Comparison of ENCODE assay signal across 8 cellular contexts in the genomic region with DNA sequence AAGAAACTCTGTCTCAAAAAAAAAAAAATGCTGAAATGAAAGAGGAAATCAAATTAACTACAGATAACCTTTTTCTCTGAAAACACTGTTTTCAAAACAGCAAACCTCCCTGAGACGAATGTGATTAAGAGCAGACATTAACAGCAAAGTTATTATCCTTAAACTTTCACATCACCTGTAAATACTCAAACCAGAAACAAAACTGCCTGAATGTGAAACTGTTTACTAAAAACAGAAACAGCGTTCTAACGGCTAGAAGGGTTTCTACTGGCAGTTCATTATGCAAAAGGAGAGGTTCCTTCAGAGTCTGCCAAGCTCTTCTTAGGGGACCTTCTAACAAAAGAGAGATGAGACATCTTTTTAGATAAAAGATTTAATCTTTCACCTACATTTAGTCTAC. TPM values are rescaled to one million over a fixed set of nuclear protein-coding genes. Genes with fewer than 3 reads are reported as not detected.
DNase-seq lines count a peak whose midpoint lies in the region; ATAC-seq and TF ChIP-seq lines count a peak whose summit lies in the region.

No MANE protein-coding gene starts in this region.

- no peaks in the 10 kb centered on the region for H3K9me3 ChIP-seq in esophagus squamous epithelium

- TF ChIP-seq POLR2A in esophagus squamous epithelium (IDR thresholded peaks at IDR 0.05): no peak

- TF ChIP-seq CTCF in esophagus squamous epithelium (IDR thresholded peaks at IDR 0.05): no peak

- no peak overlapping the region for H3K27ac ChIP-seq in esophagus squamous epithelium

- peak; percentile 14 for DNase-seq in fibroblast of peridontal ligament (ENCODE audit: extremely low read depth)
- DNase-seq in esophagus squamous epithelium (lab: John Stamatoyannopoulos, UW): no peak
- DNase-seq in UCSD-AML1 (lab: John Stamatoyannopoulos, UW; ENCODE audit: unreplicated experiment): no peak
- no peak for DNase-seq in head of caudate nucleus
- DNase-seq in HT-29 (ENCODE audit: low spot score): no peak

- H3K36me3 ChIP-seq in esophagus squamous epithelium: peaks cover 0 to 12% (median 0%) of the 10 kb centered on the region in 3 donors

- H3K4me3 ChIP-seq in esophagus squamous epithelium: no peak overlapping the region

- no peaks in the 10 kb centered on the region for H3K27me3 ChIP-seq in esophagus squamous epithelium

- WGBS in esophagus squamous epithelium, 2 donors: 54 to 56% methylated on average over 3 of the region's 3 CpGs

- ATAC-seq in GM18517 (IDR thresholded peaks at IDR 0.05; ENCODE audit: unreplicated experiment) (peak; percentile 97), GM21515 (IDR thresholded peaks at IDR 0.05; ENCODE audit: unreplicated experiment) (peak; percentile 90), HG03457 (IDR thresholded peaks at IDR 0.05; ENCODE audit: unreplicated experiment) (peak; percentile 92)

- H3K4me1 ChIP-seq in esophagus squamous epithelium: peaks cover 0 to 47% (median 3%) of the 10 kb centered on the region in 3 donors

- intact Hi-C loops in esophagus squamous epithelium (cut with DNase I) (no loop called here), head of caudate nucleus (cut with DNase I) (no loop called here)

RNA-seq across cellular contexts. Expression of a gene that starts 45.9 kb away (rescaled TPM):
- total RNA-seq in esophagus squamous epithelium: 10 to 100 TPM in 3 of 4 donors, 1 to 10 TPM in 1; 7.9 to 25.6 (median 15.8) TPM
- total RNA-seq in HT-29 (2014; rRNA removed; shearing (Covaris generic)): 19.1 and 24.6 TPM in 2 replicates

RNA-seq across cellular contexts. Expression of a gene that starts 48.7 kb away (rescaled TPM):
- total RNA-seq in esophagus squamous epithelium: 10 to 100 TPM; 25.8 to 32.7 (median 28.2) TPM
- total RNA-seq in HT-29 (2014; rRNA removed; shearing (Covaris generic)): 6.4 and 8.9 TPM in 2 replicates
